22 cellular contexts compared by ENCODE assay signal in the genomic region with DNA sequence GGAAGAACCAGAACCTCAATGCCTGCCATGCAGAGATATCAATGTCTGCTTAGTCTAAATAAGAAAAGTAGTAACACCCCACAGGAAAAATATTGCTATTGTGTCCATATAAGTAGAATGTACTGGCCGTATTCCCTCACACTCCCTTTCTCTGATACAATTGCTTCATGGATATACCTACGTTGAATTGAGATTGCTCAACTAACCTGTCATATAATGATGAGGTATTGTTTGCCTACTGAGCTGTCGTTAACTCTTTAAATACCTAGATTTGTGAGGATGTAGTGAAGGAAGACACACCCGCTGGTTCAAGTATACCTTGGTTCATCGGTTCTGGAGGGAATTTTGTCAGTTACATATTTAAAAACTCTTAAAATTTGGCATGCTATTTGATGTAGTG.
"Had no signal": no experiment of that assay in that cellular context is flagged by ENCODE, and none has a peak within 500 bp of the region (broad histone marks: within the 10 kb centered on the region; RNA-seq: fewer than 3 reads in every experiment).

No MANE protein-coding gene starts in this region.

- H3K27ac Mint-ChIP-seq: activated naive CD4-positive, alpha-beta T cell treated with anti-CD3 and anti-CD28 coated beads, Interleukin-2, amount 50 U/mL, for 72 hours; activated T-cell treated with anti-CD3 and anti-CD28 coated beads, Interleukin-2, amount 50 U/mL, for 72 hours; memory B cell; natural killer cell treated with Interleukin-12 subunit alpha and Interleukin-12 subunit beta and Interleukin-15 and Interleukin-18, amount 100 ng/mL, for 72 hours; T-helper 1 cell treated with Interleukin-12 subunit alpha and Interleukin-12 subunit beta and Interleukin-4 antibody, amounts not matched to agents 30 μg/mL and 1 μg/mL, for 36 hours had no signal

- H3K27me3 Mint-ChIP-seq: memory B cell had no signal

- H3K36me3 Mint-ChIP-seq: activated naive CD4-positive, alpha-beta T cell treated with anti-CD3 and anti-CD28 coated beads, Interleukin-2, amount 50 U/mL, for 72 hours; natural killer cell treated with Interleukin-12 subunit alpha and Interleukin-12 subunit beta and Interleukin-15 and Interleukin-18, amount 100 ng/mL, for 72 hours had no signal

- ATAC-seq: activated naive CD4-positive, alpha-beta T cell treated with anti-CD3 and anti-CD28 coated beads, Interleukin-2, amount 50 U/mL, for 72 hours; activated T-cell treated with anti-CD3 and anti-CD28 coated beads, Interleukin-2, amount 50 U/mL, for 72 hours; left colon; natural killer cell treated with Interleukin-12 subunit alpha and Interleukin-12 subunit beta and Interleukin-15 and Interleukin-18, amount 100 ng/mL, for 72 hours; stimulated activated naive CD8-positive, alpha-beta T cell treated with anti-CD3 and anti-CD28 coated beads, Interleukin-15, Interleukin-2, amounts not matched to agents 100 U/mL and 50 U/mL, for 24 hours had no signal

- H3K36me3 ChIP-seq: esophagus squamous epithelium, transverse colon, uterus had no signal

- H3K4me1 ChIP-seq: testis, transverse colon, uterus had no signal

- H3K27ac ChIP-seq: testis, transverse colon, VCaP had no signal

- H3K4me3 Mint-ChIP-seq: activated T-cell treated with anti-CD3 and anti-CD28 coated beads, Interleukin-2, amount 50 U/mL, for 72 hours; memory B cell; natural killer cell treated with Interleukin-12 subunit alpha and Interleukin-12 subunit beta and Interleukin-15 and Interleukin-18, amount 100 ng/mL, for 72 hours; T-helper 1 cell treated with Interleukin-12 subunit alpha and Interleukin-12 subunit beta and Interleukin-4 antibody, amounts not matched to agents 30 μg/mL and 1 μg/mL, for 36 hours had no signal

- H3K27me3 ChIP-seq: esophagus squamous epithelium, testis, transverse colon, uterus had no signal

- H3K9me3 ChIP-seq: esophagus squamous epithelium, testis, transverse colon, uterus had no signal

- H3K4me3 ChIP-seq: esophagus squamous epithelium, testis, transverse colon, uterus had no signal

- DNase-seq: activated CD4-positive, alpha-beta T cell treated with anti-CD3 and anti-CD28 coated beads for 4 hours; activated CD4-positive, alpha-beta T cell treated with anti-CD3 and anti-CD28 coated beads, Interleukin-2, amount 50 U/mL, for 4 hours; activated naive CD4-positive, alpha-beta T cell; activated T-cell treated with anti-CD3 and anti-CD28 coated beads for 4 hours; activated T-cell treated with anti-CD3 and anti-CD28 coated beads, Interleukin-2, amount 50 U/mL, for 72 hours; cortex of kidney; esophagus squamous epithelium; head of caudate nucleus; hippocampal formation; kidney; left colon; stimulated activated CD4-positive, alpha-beta T cell treated with anti-CD3 and anti-CD28 coated beads, Interleukin-2, amount 100 ng/mL, for 48 hours; stimulated activated naive CD8-positive, alpha-beta T cell treated with anti-CD3 and anti-CD28 coated beads, Interleukin-15, Interleukin-2, amounts not matched to agents 100 U/mL and 50 U/mL, for 24 hours; T-helper 9 cell; testis; transverse colon; uterus had no signal
